ENCODE assay signal across 27 cellular contexts in genomic region chr18:39200153-39200552, GRCh38.
"Had no signal": no experiment of that assay in that cellular context is flagged by ENCODE, and none has a peak within 500 bp of the region (broad histone marks: within the 10 kb centered on the region; RNA-seq: fewer than 3 reads in every experiment).

No MANE protein-coding gene starts in this region.

- H3K36me3 ChIP-seq: stomach, suprapubic skin, thoracic aorta, thyroid gland, tibial artery, tibial nerve, transverse colon, upper lobe of left lung, upper lobe of right lung, uterus, vagina had no signal

- H3K4me3 ChIP-seq: stomach, suprapubic skin, testis, thoracic aorta, thyroid gland, tibial artery, tibial nerve, transverse colon, upper lobe of left lung, upper lobe of right lung, uterus, vagina had no signal

- ATAC-seq: stimulated activated effector memory CD8-positive, alpha-beta T cell treated with anti-CD3 and anti-CD28 coated beads, Interleukin-12 subunit alpha, Interleukin-12 subunit beta, amount 100 ng/mL, for 72 hours; stimulated activated memory B cell treated with anti-CD40 and anti-IgM and Interleukin-4, amounts not matched to agents 10 μg/mL and 1 μg/mL and 100 μg/mL, for 72 hours; stimulated activated naive B cell treated with anti-CD40 and anti-IgM and Interleukin-4, amounts not matched to agents 10 μg/mL and 1 μg/mL and 100 μg/mL, for 72 hours; stimulated activated naive CD8-positive, alpha-beta T cell treated with anti-CD3 and anti-CD28 coated beads, Interleukin-15, amount 100 ng/mL, for 72 hours; stimulated activated naive CD8-positive, alpha-beta T cell treated with anti-CD3 and anti-CD28 coated beads, Interleukin-15, Interleukin-2, amounts not matched to agents 100 U/mL and 50 U/mL, for 24 hours; upper lobe of right lung had no signal

- H3K27ac ChIP-seq: stomach, suprapubic skin, testis, thoracic aorta, thyroid gland, tibial artery, tibial nerve, transverse colon, upper lobe of left lung, upper lobe of right lung, uterus, vagina had no signal

- H3K9me3 ChIP-seq: stomach, suprapubic skin, testis, thoracic aorta, thyroid gland, tibial artery, tibial nerve, transverse colon, upper lobe of left lung, upper lobe of right lung, uterus, vagina had no signal

- H3K4me1 ChIP-seq: stomach, suprapubic skin, testis, thyroid gland, tibial artery, tibial nerve, transverse colon, upper lobe of left lung, upper lobe of right lung, uterus, vagina had no signal

- H3K27me3 ChIP-seq: stomach, suprapubic skin, testis, thyroid gland, tibial artery, tibial nerve, transverse colon, upper lobe of left lung, upper lobe of right lung, uterus, vagina had no signal

- DNase-seq: stimulated activated CD4-positive, alpha-beta T cell treated with anti-CD3 and anti-CD28 coated beads, Interleukin-2, amount 100 ng/mL, for 48 hours; stimulated activated CD4-positive, alpha-beta T cell treated with anti-CD3 and anti-CD28 coated beads, Interleukin-4, amount 100 ng/mL, for 1 hour; stimulated activated CD4-positive, alpha-beta T cell treated with anti-CD3 and anti-CD28 coated beads, Interleukin-4, amount 100 ng/mL, for 24 hours; stimulated activated CD4-positive, alpha-beta T cell treated with anti-CD3 and anti-CD28 coated beads, Interleukin-4, amount 100 ng/mL, for 4 hours; stimulated activated CD8-positive, alpha-beta memory T cell treated with anti-CD3 and anti-CD28 coated beads, Interleukin-4, amount 100 ng/mL, for 48 hours; stimulated activated naive B cell treated with anti-CD40 and anti-IgM and Interleukin-4, amounts not matched to agents 10 μg/mL and 1 μg/mL and 100 μg/mL, for 72 hours; stimulated activated naive CD4-positive, alpha-beta T cell; stimulated activated naive CD4-positive, alpha-beta T cell treated with Interleukin-2 at 50 U/mL for 16 hours; stimulated activated naive CD8-positive, alpha-beta T cell treated with anti-CD3 and anti-CD28 coated beads, Interleukin-15, amount 100 ng/mL, for 72 hours; stimulated activated naive CD8-positive, alpha-beta T cell treated with anti-CD3 and anti-CD28 coated beads, Interleukin-15, Interleukin-2, amounts not matched to agents 100 U/mL and 50 U/mL, for 24 hours; stomach; substantia nigra; testis; thyroid gland; tibial artery; transverse colon; trophoblast cell; upper lobe of left lung; upper lobe of right lung; uterus had no signal

- FAIRE-seq: urothelium cell line had no signal
